Comparison of ENCODE assay signal across 2 cellular contexts in the genomic region with DNA sequence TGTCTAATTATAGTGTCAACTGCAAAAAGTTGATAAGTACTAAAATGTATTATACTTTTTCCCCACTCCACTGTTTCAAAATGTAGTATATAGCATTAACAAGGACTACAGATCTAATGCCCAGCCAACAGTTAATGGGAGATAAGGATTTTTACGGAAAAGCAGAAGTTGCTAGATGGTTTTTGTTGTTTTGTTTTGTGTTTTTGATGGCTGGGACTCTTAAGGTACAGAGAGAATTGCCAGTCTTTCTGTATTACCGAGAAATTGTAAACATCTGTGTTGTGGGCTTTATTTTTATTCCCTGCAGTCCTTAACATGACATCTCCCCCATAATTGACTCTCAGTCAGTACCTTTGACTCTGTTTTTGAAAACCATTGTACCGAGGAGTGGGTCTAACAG.
TF ChIP-seq lines count a peak whose summit lies in the region.

No MANE protein-coding gene starts in this region.

TF ChIP-seq in A549, 52 proteins besides CTCF, POLR2A, EP300 and RAD21:
- TF ChIP-seq BHLHE40 (IDR thresholded peaks at IDR 0.05; ENCODE audit: low read depth, low read length): no peak
- TF ChIP-seq E2F6 (IDR thresholded peaks at IDR 0.05; ENCODE audit: borderline replicate concordance, low read depth): no peak
TF ChIP-seq in A549: peak in this region for 0.

TF ChIP-seq in endothelial cell of umbilical vein, 7 proteins besides CTCF, POLR2A, EP300 and RAD21 (continued from another document):
- TF ChIP-seq POLR2AphosphoS5 (IDR thresholded peaks at IDR 0.05; ENCODE audit: insufficient read depth, low read depth, low read length): no peak
- TF ChIP-seq MYC (IDR thresholded peaks at IDR 0.05; ENCODE audit: low read depth, low read length): no peak
